Comparison of ENCODE assay signal across 8 cellular contexts in genomic region chr10:100185364-100186252, GRCh38. TPM values are rescaled to one million over a fixed set of nuclear protein-coding genes. Genes with fewer than 3 reads are reported as not detected.
DNase-seq lines count a peak whose midpoint lies in the region; ATAC-seq and TF ChIP-seq lines count a peak whose summit lies in the region.

Gene ERLIN1 (minus strand): TSS chr10:100186029. CDS start chr10:100185626, 403 bp downstream.

- H3K4me3 ChIP-seq in PC-3 (ENCODE audit: low read length) (peak within 1 kb of the TSS; percentile 83), epithelial cell of proximal tubule (ENCODE audit: low read depth, low read length) (peak within 1 kb of the TSS; percentile 95), mucosa of rectum (ENCODE audit: low read length in 2 of 2) (peak within 1 kb of the TSS; percentile 96 to 97)

- no peaks in the 10 kb centered on the region for H3K27me3 Mint-ChIP-seq in IgD-negative memory B cell

- H3K36me3 ChIP-seq in PC-3 (ENCODE audit: low read depth, low read length) (peaks cover 5% of the 10 kb centered on the region; the same call in 1 of the 2 replicates), mucosa of rectum (ENCODE audit: control insufficient read depth in 2 of 2, insufficient read depth in 2 of 2, low read length in 2 of 2) (peaks cover 4 to 15% of the 10 kb centered on the region in 2 donors)

- H3K27ac ChIP-seq in PC-3 (ENCODE audit: low read length) (peak within 1 kb of the TSS; percentile 61), mucosa of rectum (ENCODE audit: low read depth in 2 of 2, low read length in 2 of 2) (peak within 1 kb of the TSS; percentile 88 to 91)

- H3F3A ChIP-seq in PC-3 (ENCODE audit: low read length, unreplicated experiment): no peaks in the 10 kb centered on the region

- peaks cover 68% of the 10 kb centered on the region for H3K79me2 ChIP-seq in PC-3 (ENCODE audit: low read length)

- intact Hi-C loops in PC-3 (cut with micrococcal nuclease): no loop called here

- POLR2A ChIA-PET in PC-3 (lab: Charles Lee; ENCODE audit: unreplicated experiment): no interaction called here

- H3K9me2 ChIP-seq in PC-3 (replicated peaks; ENCODE audit: low read length): no peaks in the 10 kb centered on the region

- H3K4me1 ChIP-seq in PC-3 (ENCODE audit: insufficient read depth, low read length) (peaks cover 33% of the 10 kb centered on the region), mucosa of rectum (ENCODE audit: control insufficient read depth in 2 of 2, insufficient read depth in 2 of 2, low read length in 2 of 2) (peaks cover 25 to 31% of the 10 kb centered on the region in 2 donors)

- BruUV-seq in PC-3 (replicated peaks; lab: Mats Ljungman, UMichigan): TSS peak; percentile 42

- H3K9ac ChIP-seq in PC-3 (ENCODE audit: low read length): peak within 1 kb of the TSS; percentile 91
- H3K9ac ChIP-seq in mucosa of rectum (ENCODE audit: low read depth in 1 of 2, low read length in 2 of 2): peak within 1 kb of the TSS; percentile 92 to 97

- H3K4me3 Mint-ChIP-seq in IgD-negative memory B cell: peak within 1 kb of the TSS; percentile 92 to 97 (median 96)

- no peaks in the 10 kb centered on the region for H3K9me3 Mint-ChIP-seq in IgD-negative memory B cell

- H2AFZ ChIP-seq in PC-3 (ENCODE audit: low read length): peak within 1 kb of the TSS; percentile 75

- H3K27me3 ChIP-seq in PC-3 (ENCODE audit: low read length): no peaks in the 10 kb centered on the region
- H3K27me3 ChIP-seq in mucosa of rectum (ENCODE audit: control insufficient read depth in 2 of 2, insufficient read depth in 2 of 2, low read length in 2 of 2): no peaks in the 10 kb centered on the region

- DNase-seq in DMS 273 (lab: John Stamatoyannopoulos, UW; ENCODE audit: unreplicated experiment) (peak; percentile 96), PC-3 (peak; percentile 89), activated T-cell treated with anti-CD3 and anti-CD28 coated beads for 48 hours (ENCODE audit: low read depth) (peak; percentile 96), epithelial cell of proximal tubule (ENCODE audit: low read depth) (peak; percentile 39)
- peak; percentile 83 to 87 for DNase-seq in stimulated activated CD8-positive, alpha-beta memory T cell treated with anti-CD3 and anti-CD28 coated beads, Interleukin-4, amount 100 ng/mL, for 4 hours (ENCODE audit: low read depth in 2 of 2, low spot score in 1 of 2)

- H3K27ac Mint-ChIP-seq in IgD-negative memory B cell: peak within 1 kb of the TSS; percentile 67 to 98 (median 95)

- peak within 1 kb of the TSS; percentile 94 for H3K4me2 ChIP-seq in PC-3 (ENCODE audit: low read length)

- H4K20me1 ChIP-seq in PC-3 (ENCODE audit: low read length): no peaks in the 10 kb centered on the region

- TF ChIP-seq CTCF in PC-3 (conservative IDR thresholded peaks at IDR 0.05; ENCODE audit: low read depth, low read length): no peak
- TF ChIP-seq CTCF in epithelial cell of proximal tubule (conservative IDR thresholded peaks at IDR 0.05; ENCODE audit: low read depth, low read length): no peak

- ATAC-seq in GM21528 (IDR thresholded peaks at IDR 0.05; ENCODE audit: low FRiP score, unreplicated experiment) (peak; percentile 83), PC-3 (peak; percentile 85)

- H3K9me3 ChIP-seq in PC-3 (ENCODE audit: low read length) (no peaks in the 10 kb centered on the region), mucosa of rectum (ENCODE audit: control insufficient read depth in 2 of 2, low read length in 2 of 2) (no peaks in the 10 kb centered on the region)

- H3K36me3 Mint-ChIP-seq in IgD-negative memory B cell: no peaks in the 10 kb centered on the region

- CTCF ChIA-PET in PC-3 (lab: Charles Lee): no interaction called here

- peaks cover 29 to 36% (median 30%) of the 10 kb centered on the region in 3 donors for H3K4me1 Mint-ChIP-seq in IgD-negative memory B cell

RNA-seq across cellular contexts. Expression of gene ERLIN1, which starts in this region (rescaled TPM):
- polyA plus RNA-seq in IgD-negative memory B cell: 8.7 TPM
- 13.5 and 15.1 TPM in 2 replicates for total RNA-seq in PC-3 (2014; rRNA removed)
- 17.2 and 25.0 TPM in 2 replicates for total RNA-seq in epithelial cell of proximal tubule

Comparison
In these comparisons a context has a peak if more than half of its experiments do, and no peak if none do; other contexts are left out.
1. Peak in every context shown above with its lines: DNase-seq, ATAC-seq, H3K4me3 ChIP-seq and H3K27ac ChIP-seq.
2. DNase-seq: peak in every context shown above with its lines; median percentile 96 in DMS 273; 96 in activated T-cell treated with anti-CD3 and anti-CD28 coated beads for 48 hours; 89 in PC-3; 85 in stimulated activated CD8-positive, alpha-beta memory T cell treated with anti-CD3 and anti-CD28 coated beads, Interleukin-4, amount 100 ng/mL, for 4 hours; 39 in epithelial cell of proximal tubule.